In the genomic region with DNA sequence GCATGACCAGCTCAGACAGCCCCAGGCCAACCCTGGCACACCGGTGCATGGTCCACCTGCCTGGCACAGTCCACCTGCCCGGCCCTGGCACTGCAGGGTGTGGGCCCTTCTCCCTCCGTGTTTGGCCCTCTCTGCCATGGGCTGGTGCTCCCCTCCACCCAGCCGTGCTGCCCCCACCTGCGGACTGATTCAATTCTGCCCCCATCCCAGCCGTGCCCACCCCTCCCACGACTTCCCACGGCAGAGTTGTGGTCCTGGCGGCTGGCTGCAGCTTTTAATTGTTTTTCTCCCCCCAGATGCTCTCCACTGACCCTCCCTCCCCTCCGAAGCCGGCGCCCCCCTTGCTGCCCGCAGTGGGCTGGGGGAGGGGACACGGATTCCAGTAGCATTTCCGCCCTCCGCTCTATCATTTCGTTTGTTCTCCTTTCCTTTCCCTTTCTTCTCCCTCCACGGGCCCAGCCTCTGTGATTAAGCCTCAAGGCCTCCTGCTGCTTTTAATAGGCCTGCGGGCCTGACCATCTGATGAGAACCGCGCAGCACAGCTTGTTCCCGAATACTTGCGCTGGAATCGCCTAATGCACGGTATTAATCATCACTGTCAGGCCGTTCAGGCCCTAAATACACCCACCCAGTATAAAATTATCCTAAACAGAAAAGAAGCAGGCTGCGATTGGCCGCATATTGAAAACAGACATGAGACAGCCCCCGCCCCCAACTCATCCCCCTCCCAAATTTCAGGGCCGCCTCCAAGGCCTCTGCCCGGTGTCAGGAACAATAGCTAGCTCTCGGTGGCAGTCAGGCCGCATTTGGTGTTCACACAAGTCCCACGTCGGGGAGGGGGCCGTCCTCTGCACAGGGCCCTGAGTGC, we compare ENCODE assay signal across 10 cellular contexts.
DNase-seq lines count a peak whose midpoint lies in the region; ATAC-seq and TF ChIP-seq lines count a peak whose summit lies in the region.
"Had no signal": no experiment of that assay in that cellular context is flagged by ENCODE, and none has a peak within 500 bp of the region (broad histone marks: within the 10 kb centered on the region; RNA-seq: fewer than 3 reads in every experiment).

No MANE protein-coding gene starts in this region.

- H3K4me1 Mint-ChIP-seq in H9, result peaks cover 17 to 35% of the 10 kb centered on the region in 2 experiments
- H3K4me1 Mint-ChIP-seq: stimulated activated effector memory CD8-positive, alpha-beta T cell treated with anti-CD3 and anti-CD28 coated beads, Interleukin-12 subunit alpha, Interleukin-12 subunit beta, amount 100 ng/mL, for 72 hours had no signal

- H2AFZ ChIP-seq in H9 (ENCODE audit: low read length), result no peak overlapping the region

- no peak overlapping the region for H2BK15ac ChIP-seq in H9 (ENCODE audit: low read depth, low read length)

- H3K4me3 ChIP-seq in brain microvascular endothelial cell (ENCODE audit: low read depth, low read length), result no peak overlapping the region
- peak overlapping the region; percentile 67 to 69 for H3K4me3 ChIP-seq in stomach smooth muscle (ENCODE audit: low read length in 2 of 2)

- no peaks in the 10 kb centered on the region for H3K4me1 ChIP-seq in H9 (ENCODE audit: insufficient read depth, low read length)
- H3K4me1 ChIP-seq in stomach smooth muscle (ENCODE audit: control insufficient read depth, insufficient read depth, low read length), result peaks cover 55% of the 10 kb centered on the region

- no peak overlapping the region for H2BK5ac ChIP-seq in H9 (ENCODE audit: insufficient read length, low read length)

- no peak overlapping the region for H4K5ac ChIP-seq in H9 (ENCODE audit: insufficient read length, low read depth, low read length)

- TF ChIP-seq CTCF in H9 (conservative IDR thresholded peaks at IDR 0.05) (no peak), brain microvascular endothelial cell (IDR thresholded peaks at IDR 0.05; ENCODE audit: low read depth, low read length, missing control alignments) (no peak)

- no peak overlapping the region for H2BK120ac ChIP-seq in H9 (ENCODE audit: low read depth, low read length, poor library complexity, severe bottlenecking)

- H2BK20ac ChIP-seq in H9 (ENCODE audit: low read depth, low read length, poor library complexity, severe bottlenecking), result no peak overlapping the region

- no peak overlapping the region for H2AK5ac ChIP-seq in H9 (ENCODE audit: insufficient read length, low read length)

- no CpG with 5 or more reads among the region's 36 CpGs for WGBS in H9 (ENCODE audit: extremely low coverage, insufficient read length, low lambda C conversion rate)

- DNase-seq in H9 (peak; percentile 73), brain microvascular endothelial cell (peak; percentile 82), left lobe of liver (ENCODE audit: low spot score) (no peak)
- DNase-seq: NCI-H1048 had no signal

- H3K9me3 ChIP-seq in H9 (ENCODE audit: control insufficient read depth, low read depth, low read length) (no peaks in the 10 kb centered on the region), stomach smooth muscle (ENCODE audit: control insufficient read depth in 2 of 2, low read length in 2 of 2) (no peaks in the 10 kb centered on the region)

- H3K23me2 ChIP-seq in H9 (ENCODE audit: insufficient read length, low read depth, low read length, poor library complexity, severe bottlenecking), result no peaks in the 10 kb centered on the region

- peak overlapping the region; percentile 13 for H3K18ac ChIP-seq in H9 (ENCODE audit: insufficient read length, low read depth, low read length)

- ATAC-seq in GM18867 (IDR thresholded peaks at IDR 0.05; ENCODE audit: unreplicated experiment) (no peak), HG02798 (IDR thresholded peaks at IDR 0.05; ENCODE audit: poor library complexity, unreplicated experiment) (no peak), GM18858 (IDR thresholded peaks at IDR 0.05; ENCODE audit: unreplicated experiment) (no peak), left lobe of liver (no peak)
- ATAC-seq: stimulated activated effector memory CD8-positive, alpha-beta T cell treated with anti-CD3 and anti-CD28 coated beads, Interleukin-12 subunit alpha, Interleukin-12 subunit beta, amount 100 ng/mL, for 72 hours had no signal

- no peak overlapping the region for H3T11ph ChIP-seq in H9 (ENCODE audit: low read length)

- no peak overlapping the region for H3K4ac ChIP-seq in H9 (ENCODE audit: low read depth, low read length)

- H3K4me2 ChIP-seq in H9 (ENCODE audit: insufficient read depth, insufficient read length, low read length), result peak overlapping the region; percentile 50

- no peak overlapping the region for H3K14ac ChIP-seq in H9 (ENCODE audit: insufficient read depth, low read length)

- H3K36me3 ChIP-seq in brain microvascular endothelial cell (replicated peaks) (no peaks in the 10 kb centered on the region), stomach smooth muscle (ENCODE audit: control insufficient read depth in 2 of 2, insufficient read depth in 2 of 2, low read length in 2 of 2) (no peaks in the 10 kb centered on the region)

- peak overlapping the region in 1 of 3 experiments; percentile 34; a peak in 3 of 7 replicates for H3K27ac Mint-ChIP-seq in H9
- H3K27ac Mint-ChIP-seq: stimulated activated effector memory CD8-positive, alpha-beta T cell treated with anti-CD3 and anti-CD28 coated beads, Interleukin-12 subunit alpha, Interleukin-12 subunit beta, amount 100 ng/mL, for 72 hours had no signal

- H3K4me3 Mint-ChIP-seq in H9, result peak overlapping the region; percentile 52 to 76
- H3K4me3 Mint-ChIP-seq: stimulated activated effector memory CD8-positive, alpha-beta T cell treated with anti-CD3 and anti-CD28 coated beads, Interleukin-12 subunit alpha, Interleukin-12 subunit beta, amount 100 ng/mL, for 72 hours had no signal

- no peak overlapping the region for H3K27ac ChIP-seq in H9 (ENCODE audit: insufficient read length, low read depth, low read length)
- peak overlapping the region; percentile 9 for H3K27ac ChIP-seq in brain microvascular endothelial cell
- peak overlapping the region; percentile 87 for H3K27ac ChIP-seq in layer of hippocampus (ENCODE audit: low read depth, low read length)
- peak overlapping the region; percentile 98 for H3K27ac ChIP-seq in stomach smooth muscle (ENCODE audit: low read length)

- H3K9me3 Mint-ChIP-seq in H9, result no peaks in the 10 kb centered on the region
- H3K9me3 Mint-ChIP-seq: stimulated activated effector memory CD8-positive, alpha-beta T cell treated with anti-CD3 and anti-CD28 coated beads, Interleukin-12 subunit alpha, Interleukin-12 subunit beta, amount 100 ng/mL, for 72 hours had no signal

- H3K79me2 ChIP-seq in H9 (ENCODE audit: insufficient read depth, low read length), result no peaks in the 10 kb centered on the region

- in situ Hi-C loops in brain microvascular endothelial cell (cut with HindIII; ENCODE audit: low pct_ligation_motif_present, low sequenced_read_pairs), result no loop called here

- H3K27me3 ChIP-seq in H9 (ENCODE audit: insufficient read depth, low read length) (no peaks in the 10 kb centered on the region), brain microvascular endothelial cell (replicated peaks) (peaks cover 14% of the 10 kb centered on the region), layer of hippocampus (ENCODE audit: control insufficient read depth, insufficient read depth, low read length) (peaks cover 3% of the 10 kb centered on the region), stomach smooth muscle (ENCODE audit: control insufficient read depth in 1 of 2, insufficient read depth in 2 of 2, low read length in 2 of 2) (no peaks in the 10 kb centered on the region)

- H3K9ac ChIP-seq in H9 (ENCODE audit: extremely low read depth, insufficient read length, low read length) (no peak overlapping the region), stomach smooth muscle (ENCODE audit: low read length in 2 of 2) (peak overlapping the region; percentile 89 to 91)

- no peak overlapping the region for H4K8ac ChIP-seq in H9 (replicated peaks; ENCODE audit: insufficient read length, low read depth, low read length)

- peaks cover 3% of the 10 kb centered on the region for H3K27me3 Mint-ChIP-seq in H9 (ENCODE audit: low read depth)

- H3K36me3 Mint-ChIP-seq in H9 (ENCODE audit: insufficient read depth in 1 of 3, low read depth in 3 of 3), result no peaks in the 10 kb centered on the region
- H3K36me3 Mint-ChIP-seq: stimulated activated effector memory CD8-positive, alpha-beta T cell treated with anti-CD3 and anti-CD28 coated beads, Interleukin-12 subunit alpha, Interleukin-12 subunit beta, amount 100 ng/mL, for 72 hours had no signal

- no peak overlapping the region for H4K91ac ChIP-seq in H9 (ENCODE audit: insufficient read length, low read depth, low read length)

- peaks cover 4% of the 10 kb centered on the region for H4K20me1 ChIP-seq in H9 (ENCODE audit: control insufficient read depth, insufficient read depth, insufficient read length)

- no peak overlapping the region for H3K56ac ChIP-seq in H9 (ENCODE audit: insufficient read length, low read depth, low read length)

- H3K23ac ChIP-seq in H9 (ENCODE audit: insufficient read length, low read depth, low read length), result no peak overlapping the region

- no peaks in the 10 kb centered on the region for H3K79me1 ChIP-seq in H9 (ENCODE audit: insufficient read depth, low read depth, low read length, poor library complexity, severe bottlenecking)

- H2BK12ac ChIP-seq in H9 (ENCODE audit: insufficient read length, low read depth, low read length), result no peak overlapping the region
